8 cellular contexts compared by ENCODE assay signal in the genomic region with DNA sequence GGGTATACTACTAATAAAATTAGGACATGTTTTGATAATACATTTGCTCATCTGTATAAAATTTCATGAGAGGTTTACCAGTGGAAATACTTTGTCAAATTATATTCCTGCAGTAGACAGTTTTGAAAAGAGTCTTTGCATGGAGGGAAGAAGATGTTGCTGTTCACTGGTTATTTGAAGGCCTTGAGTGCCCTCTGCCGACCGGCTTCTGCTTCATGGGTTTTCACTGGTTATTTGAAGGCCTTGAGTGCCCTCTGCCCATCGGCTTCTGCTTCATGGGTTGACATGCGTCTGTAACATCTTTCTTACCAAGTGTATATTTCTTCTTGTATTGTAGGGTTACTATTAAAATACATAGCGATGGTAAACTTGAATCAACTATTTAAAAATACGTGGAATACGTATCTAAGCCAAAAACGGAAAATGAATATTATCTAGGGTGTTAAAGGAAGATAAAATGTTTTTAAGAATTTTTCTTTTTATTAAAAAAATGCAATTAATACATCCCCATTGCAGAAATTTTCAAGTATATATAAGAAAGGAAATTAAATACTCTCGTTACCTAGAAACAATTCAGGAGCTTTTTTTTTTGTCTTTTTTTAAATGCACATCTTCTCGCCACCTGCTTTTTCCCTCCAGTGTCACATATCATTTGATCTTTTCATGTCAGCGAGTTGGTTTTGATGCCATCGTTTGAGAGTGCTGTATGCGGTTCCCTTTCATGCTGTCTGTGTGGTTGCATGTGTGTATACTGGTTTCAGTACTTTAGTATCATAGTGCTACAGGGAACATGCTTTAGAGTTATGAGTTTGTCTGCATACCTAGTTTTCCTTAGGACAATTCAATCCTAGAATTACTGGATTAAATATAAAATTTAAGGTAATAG.
DNase-seq lines count a peak whose midpoint lies in the region; ATAC-seq, FAIRE-seq and TF ChIP-seq lines count a peak whose summit lies in the region.

No MANE protein-coding gene starts in this region.

- H3K9me3 ChIP-seq in CD4-positive, CD25-positive, alpha-beta regulatory T cell (ENCODE audit: control insufficient read depth in 2 of 2, low read length in 2 of 2), result no peaks in the 10 kb centered on the region
- H3K9me3 ChIP-seq in MG63 (no peaks in the 10 kb centered on the region), body of pancreas (no peaks in the 10 kb centered on the region)

- H3K9me3 Mint-ChIP-seq in CD4-positive, CD25-positive, alpha-beta regulatory T cell, result peaks cover 0 to 2% (median 0%) of the 10 kb centered on the region in 7 donors

- H3K36me3 Mint-ChIP-seq in CD4-positive, CD25-positive, alpha-beta regulatory T cell, result peaks cover 60% of the 10 kb centered on the region

- peak; percentile 27 to 77 (median 55) for DNase-seq in CD4-positive, CD25-positive, alpha-beta regulatory T cell
- DNase-seq in MG63, result peak; percentile 38
- DNase-seq in body of pancreas, result peak; percentile 79 to 92 (median 87)
- peak; percentile 31 for DNase-seq in iPS-NIHi7 (ENCODE audit: extremely low spot score)
- peak; percentile 34 to 64 for DNase-seq in stimulated activated CD4-positive, alpha-beta T cell treated with anti-CD3 and anti-CD28 coated beads, Interleukin-15, amount 100 ng/mL, for 48 hours (ENCODE audit: low read depth in 2 of 2)

- no peak overlapping the region for H3K4me3 ChIP-seq in CD4-positive, CD25-positive, alpha-beta regulatory T cell (ENCODE audit: low read depth, low read length)
- H3K4me3 ChIP-seq in MG63 (no peak overlapping the region), body of pancreas (no peak overlapping the region)

- peak; percentile 55 to 86 (median 78) for TF ChIP-seq CTCF in body of pancreas (IDR thresholded peaks at IDR 0.05)

- no peak for TF ChIP-seq POLR2A in body of pancreas (IDR thresholded peaks at IDR 0.05)

- no peak overlapping the region for H3K27ac ChIP-seq in CD4-positive, CD25-positive, alpha-beta regulatory T cell (ENCODE audit: insufficient read depth, low read length, poor library complexity, severe bottlenecking)
- no peak overlapping the region for H3K27ac ChIP-seq in body of pancreas

- no peaks in the 10 kb centered on the region for H3K4me1 ChIP-seq in CD4-positive, CD25-positive, alpha-beta regulatory T cell (ENCODE audit: control insufficient read depth, insufficient read depth, low read length, poor library complexity, severe bottlenecking)
- peaks cover 9% of the 10 kb centered on the region for H3K4me1 ChIP-seq in body of pancreas

- no peaks in the 10 kb centered on the region for H3K27me3 Mint-ChIP-seq in CD4-positive, CD25-positive, alpha-beta regulatory T cell

- peaks cover 12 to 34% (median 21%) of the 10 kb centered on the region in 4 donors for H3K4me1 Mint-ChIP-seq in CD4-positive, CD25-positive, alpha-beta regulatory T cell

- H3K27me3 ChIP-seq in CD4-positive, CD25-positive, alpha-beta regulatory T cell (ENCODE audit: control insufficient read depth, insufficient read depth, low read length), result no peaks in the 10 kb centered on the region
- H3K27me3 ChIP-seq in MG63 (no peaks in the 10 kb centered on the region), body of pancreas (no peaks in the 10 kb centered on the region)

- peak overlapping the region in 1 of 4 donors; percentile 6 for H3K4me3 Mint-ChIP-seq in CD4-positive, CD25-positive, alpha-beta regulatory T cell

- intact Hi-C loops in body of pancreas (cut with DNase I), result loop anchor here (5.0 kb wide), 1 partner anchor 137 kb away; no protein-coding TSS in a partner anchor

- WGBS in body of pancreas, 2 donors, result 52 to 54% methylated on average over 13 of the region's 13 CpGs

- ATAC-seq in CD4-positive, CD25-positive, alpha-beta regulatory T cell (ENCODE audit: low read depth in 2 of 2), result peak; percentile 46 to 50
- peak; percentile 72 for ATAC-seq in GM21360 (IDR thresholded peaks at IDR 0.05; ENCODE audit: unreplicated experiment)
- peak; percentile 80 for ATAC-seq in body of pancreas
- ATAC-seq in GM21367 (IDR thresholded peaks at IDR 0.05; ENCODE audit: unreplicated experiment), result no peak

- FAIRE-seq in TTC549 (lab: Jason Lieb, UNC), result peak; percentile 81

- peak overlapping the region in 2 of 3 donors; percentile 60 to 81 for H3K27ac Mint-ChIP-seq in CD4-positive, CD25-positive, alpha-beta regulatory T cell

- H3K36me3 ChIP-seq in CD4-positive, CD25-positive, alpha-beta regulatory T cell (ENCODE audit: control insufficient read depth, insufficient read depth, low read length), result peaks cover 84% of the 10 kb centered on the region
- H3K36me3 ChIP-seq in MG63 (peaks cover 9% of the 10 kb centered on the region), body of pancreas (replicated peaks in 1 of 2; ENCODE audit: insufficient read depth in 1 of 2, low read depth in 2 of 2) (peaks cover 3 to 32% of the 10 kb centered on the region in 2 donors)

Comparison
In these comparisons a context has a peak if more than half of its experiments do, and no peak if none do; other contexts are left out.
1. DNase-seq: peak in every context shown above with its lines; median percentile 87 in body of pancreas; 55 in CD4-positive, CD25-positive, alpha-beta regulatory T cell; 49 in stimulated activated CD4-positive, alpha-beta T cell treated with anti-CD3 and anti-CD28 coated beads, Interleukin-15, amount 100 ng/mL, for 48 hours; 38 in MG63; 31 in iPS-NIHi7.